Comparison of ENCODE assay signal across 15 cellular contexts in the genomic region with DNA sequence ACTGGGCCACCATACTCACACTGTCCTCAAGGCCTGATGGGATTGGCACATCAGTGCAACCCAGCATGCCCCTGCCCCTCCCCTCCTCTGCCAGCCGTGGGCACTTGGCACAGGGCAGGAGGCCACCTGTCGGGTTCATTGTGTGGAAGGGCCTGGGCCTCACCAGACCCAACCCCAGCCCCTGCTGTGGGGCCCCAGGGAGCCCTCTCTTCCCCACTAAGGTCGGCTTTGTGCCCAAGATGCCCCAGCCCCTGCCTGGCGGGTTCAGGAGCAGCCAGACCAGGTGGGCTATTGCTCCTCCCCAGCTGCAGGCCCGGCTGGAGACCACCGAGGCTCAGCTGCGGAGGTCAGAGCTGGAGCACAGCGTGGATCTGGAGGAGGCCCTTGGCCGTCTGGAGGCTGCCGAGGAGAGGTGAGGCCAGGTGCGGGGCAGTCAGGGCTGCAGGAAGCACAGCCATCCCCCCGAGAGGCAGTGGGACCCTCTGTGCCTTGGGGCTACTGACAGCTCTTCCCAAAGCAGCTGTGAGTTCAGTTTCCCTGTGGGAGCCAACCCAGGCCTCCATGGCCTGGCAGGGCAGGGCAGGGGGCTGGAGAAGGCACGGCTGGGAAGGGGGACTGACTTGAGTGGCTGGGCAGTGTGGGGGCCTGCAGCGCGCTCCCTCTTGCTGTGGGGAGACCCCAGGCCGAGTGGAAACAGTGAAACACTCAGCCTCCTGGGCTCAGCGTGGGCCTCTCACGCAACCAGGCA. TPM values are rescaled to one million over a fixed set of nuclear protein-coding genes. Genes with fewer than 3 reads are reported as not detected.
DNase-seq lines count a peak whose midpoint lies in the region; ATAC-seq lines count a peak whose summit lies in the region.
"Had no signal": no experiment of that assay in that cellular context is flagged by ENCODE, and none has a peak within 500 bp of the region (broad histone marks: within the 10 kb centered on the region; RNA-seq: fewer than 3 reads in every experiment).

No MANE protein-coding gene starts in this region.

- H3K36me3 ChIP-seq in NT2/D1 (ENCODE audit: insufficient read depth, insufficient read length, low read length) = no peaks in the 10 kb centered on the region
- H3K36me3 ChIP-seq: heart right ventricle had no signal

- H3K27me3 ChIP-seq in NT2/D1 (ENCODE audit: insufficient read depth, insufficient read length) = no peaks in the 10 kb centered on the region
- H3K27me3 ChIP-seq: heart right ventricle had no signal

- intact Hi-C loops in Right ventricle myocardium superior (cut with DNase I) = no loop called here
- intact Hi-C loops in sciatic nerve (cut with DNase I) = no loop called here

- peak overlapping the region; percentile 42 for H3K9ac ChIP-seq in NT2/D1 (ENCODE audit: insufficient read length, low read depth)

- H3K4me3 ChIP-seq in NT2/D1 (ENCODE audit: insufficient read length, low read depth) = no peak overlapping the region
- H3K4me3 ChIP-seq: heart right ventricle had no signal

- no peaks in the 10 kb centered on the region for H3K9me3 ChIP-seq in NT2/D1 (ENCODE audit: insufficient read depth, low read length)

- ATAC-seq in Right ventricle myocardium superior (ENCODE audit: poor library complexity) = no peak
- ATAC-seq in sciatic nerve = no peak
- no peak for ATAC-seq in GM21515 (IDR thresholded peaks at IDR 0.05; ENCODE audit: unreplicated experiment)
- ATAC-seq in HG03432 (IDR thresholded peaks at IDR 0.05; ENCODE audit: unreplicated experiment) = no peak

- peaks cover 17% of the 10 kb centered on the region for H3K4me1 ChIP-seq in NT2/D1 (ENCODE audit: insufficient read depth, insufficient read length)

- DNase-seq in activated CD4-positive, CD25-positive, alpha-beta regulatory T cell treated with anti-CD3 and anti-CD28 coated beads, Interleukin-2, amount 50 U/mL, for 72 hours = peak; percentile 30
- DNase-seq in activated CD4-positive, CD25-positive, alpha-beta regulatory T cell (lab: John Stamatoyannopoulos, UW) = no peak
- DNase-seq in NT2/D1 (ENCODE audit: low read depth, low spot score) (no peak), Right ventricle myocardium superior (peak; percentile 22), sciatic nerve (ENCODE audit: low spot score) (peak; percentile 56), DMS114 treated with DMSO at 0.1 percent for 48 hours (lab: John Stamatoyannopoulos, UW; ENCODE audit: unreplicated experiment) (no peak)
- DNase-seq: ACHN, dermis blood vessel endothelial cell, NCI-H187, OCI-M1, small intestine had no signal

RNA-seq across cellular contexts. Expression of a gene that starts 16.3 kb away (rescaled TPM):
- total RNA-seq in Right ventricle myocardium superior (not detected), sciatic nerve (0.18 TPM)
- total RNA-seq: dermis blood vessel endothelial cell, heart right ventricle, HT1080 had no signal

RNA-seq across cellular contexts. Expression of a gene that starts 26.5 kb away (rescaled TPM):
- total RNA-seq in Right ventricle myocardium superior (not detected), sciatic nerve (not detected)
- total RNA-seq: dermis blood vessel endothelial cell, HT1080 had no signal

RNA-seq across cellular contexts. Expression of a gene that starts 53.8 kb away (rescaled TPM):
- total RNA-seq in Right ventricle myocardium superior (not detected), sciatic nerve (not detected)
- total RNA-seq: dermis blood vessel endothelial cell, heart right ventricle, HT1080 had no signal

Comparison
In these comparisons a context has a peak if more than half of its experiments do, and no peak if none do; other contexts are left out.
1. DNase-seq: peak in activated CD4-positive, CD25-positive, alpha-beta regulatory T cell treated with anti-CD3 and anti-CD28 coated beads, Interleukin-2, amount 50 U/mL, for 72 hours (single experiment), Right ventricle myocardium superior (single experiment) and sciatic nerve (single experiment); none in activated CD4-positive, CD25-positive, alpha-beta regulatory T cell (0 of 4), NT2/D1 (single experiment) and DMS114 treated with DMSO at 0.1 percent for 48 hours (single experiment).